Comparison of ENCODE assay signal across 8 cellular contexts in genomic region chr2:181954538-181954883, GRCh38. TPM values are rescaled to one million over a fixed set of nuclear protein-coding genes. Genes with fewer than 3 reads are reported as not detected.
A peak's percentile ranks its signal among the peaks of the same experiment; 100 is the strongest.
DNase-seq lines count a peak whose midpoint lies in the region; ATAC-seq, FAIRE-seq and TF ChIP-seq lines count a peak whose summit lies in the region.

No MANE protein-coding gene starts in this region.

- H3K9me3 Mint-ChIP-seq in natural killer cell = no peaks in the 10 kb centered on the region

- H3K4me3 ChIP-seq in body of pancreas = no peak overlapping the region

- TF ChIP-seq POLR2A in GM12891 (IDR thresholded peaks at IDR 0.05; ENCODE audit: low read depth, low read length) = no peak
- TF ChIP-seq POLR2A in body of pancreas (IDR thresholded peaks at IDR 0.05) = no peak

- no peak for DNase-seq in GM12891 (ENCODE audit: insufficient read length, low spot score)
- DNase-seq in body of pancreas = no peak
- DNase-seq in natural killer cell = no peak
- no peak for DNase-seq in NCI-H446 (lab: John Stamatoyannopoulos, UW)
- no peak for DNase-seq in NCI-H345 treated with DMSO at 0.1 percent for 48 hours (lab: John Stamatoyannopoulos, UW; ENCODE audit: unreplicated experiment)
- no peak for DNase-seq in activated CD4-positive, alpha-beta T cell treated with anti-CD3 and anti-CD28 coated beads for 48 hours

- peak overlapping the region; percentile 48 for H3K4me3 Mint-ChIP-seq in natural killer cell

- H3K27ac Mint-ChIP-seq in natural killer cell = no peak overlapping the region

- 11 to 12% methylated on average over 4 of the region's 4 CpGs for WGBS in body of pancreas, 2 donors

- no peak overlapping the region for H3K27ac ChIP-seq in body of pancreas

- H3K4me1 ChIP-seq in body of pancreas = peaks cover 6% of the 10 kb centered on the region

- no peak for FAIRE-seq in GM12891 (lab: Jason Lieb, UNC)

- intact Hi-C loops in body of pancreas (cut with DNase I) (no loop called here), natural killer cell (cut with micrococcal nuclease) (loop anchor here (5.0 to 10.0 kb wide), 2 partner anchors 212 to 1730 kb away; no protein-coding TSS in a partner anchor)

- H3K36me3 ChIP-seq in body of pancreas (replicated peaks in 1 of 2; ENCODE audit: insufficient read depth in 1 of 2, low read depth in 2 of 2) = no peaks in the 10 kb centered on the region

- H3K27me3 ChIP-seq in body of pancreas = no peaks in the 10 kb centered on the region

- no peaks in the 10 kb centered on the region for H3K9me3 ChIP-seq in body of pancreas

- TF ChIP-seq CTCF in body of pancreas (IDR thresholded peaks at IDR 0.05) = no peak
- TF ChIP-seq CTCF in natural killer cell (IDR thresholded peaks at IDR 0.05) = peak; percentile 21

- ATAC-seq in HG03108 (IDR thresholded peaks at IDR 0.05; ENCODE audit: unreplicated experiment) (peak; percentile 13), body of pancreas (peak; percentile 47), natural killer cell (peak in 1 of 3 donors; percentile 5), GM21528 (IDR thresholded peaks at IDR 0.05; ENCODE audit: low FRiP score, unreplicated experiment) (no peak)

- H3K36me3 Mint-ChIP-seq in natural killer cell = no peaks in the 10 kb centered on the region

- peaks cover 2 to 12% of the 10 kb centered on the region in 2 donors for H3K27me3 Mint-ChIP-seq in natural killer cell (ENCODE audit: low read depth in 2 of 2)

- peaks cover 9 to 15% of the 10 kb centered on the region in 2 donors for H3K4me1 Mint-ChIP-seq in natural killer cell

TF ChIP-seq in GM12891, 5 proteins besides CTCF, POLR2A, EP300 and RAD21:
- 0 out of 2 replicates have a peak, but pooled peaks have one; percentile 16 for TF ChIP-seq SPI1 (IDR thresholded peaks at IDR 0.05; ENCODE audit: low read depth, low read length)
- TF ChIP-seq PAX5 (IDR thresholded peaks at IDR 0.05; ENCODE audit: insufficient read depth, low read length, severe bottlenecking) = no peak
TF ChIP-seq in GM12891: peak in this region for 1.

RNA-seq across cellular contexts. Expression of gene PPP1R1C, which starts 31.1 kb away (rescaled TPM):
- polyA plus RNA-seq in GM12891 (2012; ENCODE audit: low read depth, missing spikeins) = 0.13 TPM
- total RNA-seq in body of pancreas (1 to 10 TPM in 1 of 2 donors, not detected in 1; 7.3 TPM), natural killer cell (not detected)
